Comparison of ENCODE assay signal across 9 cellular contexts in the genomic region with DNA sequence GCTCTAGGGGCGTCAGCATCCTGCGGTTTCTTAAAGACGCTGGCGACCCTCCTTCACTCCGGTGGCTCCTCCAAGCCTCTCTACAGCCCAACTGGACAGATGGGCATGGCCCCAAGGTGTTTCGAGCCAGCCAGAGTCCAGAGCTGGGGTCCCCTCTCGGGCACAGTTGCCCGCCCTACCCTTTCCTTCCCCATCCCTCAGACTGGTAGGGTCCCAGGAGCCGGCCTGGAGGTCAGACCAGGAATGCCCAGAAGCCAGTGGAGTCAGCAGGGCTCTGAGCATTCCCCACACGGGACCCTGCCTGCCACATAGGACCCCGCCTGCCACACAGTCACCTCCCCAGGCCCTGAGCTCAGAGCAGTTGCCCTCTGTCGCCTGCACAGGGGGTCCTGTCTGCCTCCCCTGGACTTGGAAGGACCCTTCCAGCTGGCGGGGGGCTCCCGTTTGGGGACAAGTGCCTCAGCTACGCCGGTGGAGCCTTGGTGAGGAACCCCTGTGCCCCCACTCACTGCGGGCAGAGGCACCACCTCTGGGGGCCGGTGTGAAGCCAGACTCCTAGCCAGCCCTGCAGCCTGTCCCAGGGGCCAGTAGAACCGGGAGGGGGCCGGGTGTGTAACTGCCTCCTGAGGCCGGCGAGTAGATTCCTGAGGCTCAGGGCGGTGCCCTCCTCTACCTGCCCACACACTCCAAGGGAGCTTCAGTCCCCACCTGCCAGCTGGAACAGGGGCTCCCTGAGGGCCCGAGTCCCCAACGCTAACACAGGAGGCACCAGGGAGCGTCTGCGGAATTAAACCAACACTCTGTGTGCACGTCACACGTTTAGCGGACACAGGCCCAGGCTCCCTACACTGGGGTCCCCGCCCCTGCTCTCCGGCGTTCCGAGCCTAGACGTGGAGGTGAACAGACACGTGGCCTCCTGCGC. TPM values are rescaled to one million over a fixed set of nuclear protein-coding genes. Genes with fewer than 3 reads are reported as not detected.
DNase-seq lines count a peak whose midpoint lies in the region; ATAC-seq, FAIRE-seq and TF ChIP-seq lines count a peak whose summit lies in the region.
"Had no signal": no experiment of that assay in that cellular context is flagged by ENCODE, and none has a peak within 500 bp of the region (broad histone marks: within the 10 kb centered on the region; RNA-seq: fewer than 3 reads in every experiment).

No MANE protein-coding gene starts in this region.

- H3K9ac ChIP-seq in keratinocyte (ENCODE audit: control insufficient read depth, extremely low read depth, insufficient read depth, low read length), result peak overlapping the region; percentile 91
- H3K9ac ChIP-seq: parathyroid adenoma had no signal

- no peak for TF ChIP-seq EP300 in suprapubic skin (IDR thresholded peaks at IDR 0.05)

- H3K9me1 ChIP-seq in keratinocyte (ENCODE audit: control insufficient read depth, extremely low read depth, insufficient read depth, low read length), result no peaks in the 10 kb centered on the region

- TF ChIP-seq CTCF in VCaP (conservative IDR thresholded peaks at IDR 0.05) (no peak), keratinocyte (optimal IDR thresholded peaks at IDR 0.05 in 1 of 3, IDR thresholded peaks at IDR 0.05 in 1 of 3, conservative IDR thresholded peaks at IDR 0.05 in 1 of 3; ENCODE audit: extremely low read depth in 1 of 3, insufficient read depth in 2 of 3, low read length in 3 of 3) (no peak), suprapubic skin (IDR thresholded peaks at IDR 0.05) (no peak), BE2C (IDR thresholded peaks at IDR 0.05; ENCODE audit: low read depth, low read length) (no peak)

- FAIRE-seq in keratinocyte (lab: Jason Lieb, UNC), result peak; percentile 60

- no peak for TF ChIP-seq POLR2A in suprapubic skin (IDR thresholded peaks at IDR 0.05)

- no peaks in the 10 kb centered on the region for H3K9me3 ChIP-seq in keratinocyte (ENCODE audit: control insufficient read depth, low read depth, low read length)
- no peaks in the 10 kb centered on the region for H3K9me3 ChIP-seq in suprapubic skin
- H3K9me3 ChIP-seq in BE2C, result no peaks in the 10 kb centered on the region

- ATAC-seq in HG02870 (IDR thresholded peaks at IDR 0.05; ENCODE audit: unreplicated experiment), result no peak
- ATAC-seq in GM18907 (IDR thresholded peaks at IDR 0.05; ENCODE audit: unreplicated experiment), result no peak

- dilution Hi-C loops in keratinocyte (cut with MboI; ENCODE audit: extremely low pct_ligation_motif_present, low sequenced_read_pairs), result no loop called here

- H3K27me3 ChIP-seq in keratinocyte (ENCODE audit: control insufficient read depth, extremely low read depth, insufficient read depth, low read length), result no peaks in the 10 kb centered on the region
- H3K27me3 ChIP-seq in suprapubic skin, result no peaks in the 10 kb centered on the region
- H3K27me3 ChIP-seq in BE2C, result no peaks in the 10 kb centered on the region

- H4K20me1 ChIP-seq in keratinocyte (ENCODE audit: control insufficient read depth, extremely low read depth, insufficient read depth, low read length), result no peaks in the 10 kb centered on the region

- peak overlapping the region; percentile 94 for H3K4me2 ChIP-seq in keratinocyte (ENCODE audit: control insufficient read depth, extremely low read depth, insufficient read depth, low read depth, low read length)

- DNase-seq in HK-2 (ENCODE audit: unreplicated experiment) (peak; percentile 63), keratinocyte (ENCODE audit: low read depth, low spot score) (peak; percentile 93), suprapubic skin (ENCODE audit: low spot score in 2 of 2) (no peak), BE2C (no peak)
- DNase-seq: amygdala had no signal

- H3K4me1 ChIP-seq in keratinocyte (ENCODE audit: control insufficient read depth, extremely low read depth, insufficient read depth, low read length), result peaks cover 41% of the 10 kb centered on the region
- peaks cover 26% of the 10 kb centered on the region for H3K4me1 ChIP-seq in suprapubic skin
- H3K4me1 ChIP-seq in BE2C, result no peaks in the 10 kb centered on the region
- H3K4me1 ChIP-seq: parathyroid adenoma had no signal

- H3K36me3 ChIP-seq in keratinocyte (ENCODE audit: control insufficient read depth in 2 of 2, extremely low read depth in 1 of 2, insufficient read depth in 2 of 2, low read length in 2 of 2) (no peaks in the 10 kb centered on the region), suprapubic skin (no peaks in the 10 kb centered on the region), BE2C (no peaks in the 10 kb centered on the region)

- H3K4me3 ChIP-seq in keratinocyte (ENCODE audit: control insufficient read depth in 2 of 3, extremely low read depth in 1 of 3, insufficient read depth in 2 of 3, low read depth in 1 of 3, low read length in 3 of 3) (peak overlapping the region; percentile 35 to 74 (median 59)), suprapubic skin (peak overlapping the region; percentile 5), BE2C (ENCODE audit: low read depth, low read length) (no peak overlapping the region)

- WGBS in suprapubic skin, result 63% methylated on average over 9 of the region's 37 CpGs

- H2AFZ ChIP-seq in keratinocyte (ENCODE audit: control insufficient read depth, low read length), result no peak overlapping the region
- H2AFZ ChIP-seq: parathyroid adenoma had no signal

- no peaks in the 10 kb centered on the region for H3K79me2 ChIP-seq in keratinocyte (ENCODE audit: control insufficient read depth, insufficient read depth, low read length)
- H3K79me2 ChIP-seq: parathyroid adenoma had no signal

- H3K27ac ChIP-seq in VCaP (peak overlapping the region; percentile 75; the same call in 1 of the 2 replicates), keratinocyte (ENCODE audit: control insufficient read depth, insufficient read depth, low read length) (peak overlapping the region; percentile 95), suprapubic skin (no peak overlapping the region)
- H3K27ac ChIP-seq: parathyroid adenoma had no signal

RNA-seq across cellular contexts. Expression of a gene that starts 19.4 kb away (rescaled TPM):
- 12.4 to 22.6 TPM (median 14.8 TPM) in 3 replicates for polyA plus RNA-seq in keratinocyte
- 10.9 TPM for polyA plus RNA-seq in keratinocyte (2011; ENCODE audit: low read depth)
- polyA plus RNA-seq in keratinocyte (2011; cell fraction: cytosol; rRNA removed), result 9.2 and 13.0 TPM in 2 replicates
- 23.9 and 25.3 TPM in 2 replicates for polyA plus RNA-seq in keratinocyte (2011; cell fraction: nucleus; rRNA removed)
- polyA plus RNA-seq in keratinocyte (2012; ENCODE audit: low replicate concordance), result 13.5 and 21.9 TPM in 2 replicates
- polyA minus RNA-seq in keratinocyte, result 36.1 to 45.4 TPM (median 43.7 TPM) in 3 replicates
- 110 TPM for polyA minus RNA-seq in keratinocyte (2011; cell fraction: cytosol; rRNA and poly(A)+ RNA removed)
- 26.0 and 30.8 TPM in 2 replicates for polyA minus RNA-seq in keratinocyte (2011; cell fraction: nucleus; rRNA and poly(A)+ RNA removed)
- total RNA-seq in suprapubic skin, result 10 to 100 TPM; 16.2 to 41.6 (median 22.0) TPM
- not detected for polyA plus RNA-seq in BE2C (2012; ENCODE audit: insufficient read depth, insufficient read length, low read depth)

Comparison
In these comparisons a context has a peak if more than half of its experiments do, and no peak if none do; other contexts are left out.
1. DNase-seq: peak in HK-2 (single experiment) and keratinocyte (single experiment); none in suprapubic skin (0 of 2) and BE2C (single experiment).